ENCODE assay signal across 8 cellular contexts in the genomic region with DNA sequence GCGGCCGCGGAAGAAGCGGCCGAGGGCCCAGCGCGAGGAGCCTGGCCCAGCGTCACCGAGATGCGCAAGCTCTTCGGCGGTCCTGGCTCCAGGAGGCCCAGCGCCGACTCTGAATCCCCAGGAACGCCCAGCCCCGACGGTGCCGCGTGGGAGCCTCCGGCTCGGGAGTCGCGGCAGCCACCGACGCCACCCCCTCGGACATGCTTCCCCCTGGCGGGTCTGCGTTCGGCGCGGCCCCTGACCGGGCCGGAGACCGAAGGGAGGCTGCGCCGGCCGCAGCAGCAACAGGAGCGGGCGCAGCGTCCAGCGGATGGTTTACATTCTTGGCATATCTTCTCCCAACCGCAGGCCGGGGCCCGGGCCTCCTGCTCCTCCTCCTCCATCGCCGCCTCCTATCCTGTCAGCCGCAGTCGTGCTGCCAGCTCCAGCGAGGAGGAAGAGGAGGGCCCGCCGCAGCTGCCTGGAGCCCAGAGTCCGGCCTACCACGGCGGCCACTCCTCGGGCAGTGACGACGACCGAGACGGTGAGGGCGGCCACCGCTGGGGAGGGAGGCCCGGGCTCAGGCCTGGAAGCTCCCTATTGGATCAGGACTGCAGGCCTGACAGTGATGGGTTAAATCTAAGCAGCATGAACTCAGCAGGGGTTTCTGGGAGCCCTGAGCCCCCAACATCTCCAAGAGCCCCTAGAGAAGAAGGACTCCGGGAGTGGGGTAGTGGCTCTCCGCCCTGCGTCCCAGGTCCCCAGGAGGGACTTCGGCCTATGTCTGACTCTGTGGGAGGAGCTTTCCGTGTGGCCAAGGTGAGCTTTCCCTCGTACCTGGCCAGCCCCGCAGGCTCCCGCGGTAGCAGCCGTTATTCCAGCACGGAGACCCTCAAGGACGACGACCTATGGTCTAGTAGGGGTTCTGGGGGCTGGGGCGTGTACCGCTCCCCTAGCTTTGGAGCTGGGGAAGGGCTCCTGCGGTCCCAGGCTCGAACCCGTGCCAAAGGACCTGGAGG. TPM values are rescaled to one million over a fixed set of nuclear protein-coding genes. Genes with fewer than 3 reads are reported as not detected.
DNase-seq lines count a peak whose midpoint lies in the region; TF ChIP-seq lines count a peak whose summit lies in the region.

No MANE protein-coding gene starts in this region.

- H3K4me3 ChIP-seq in HFF-Myc (replicated peaks; ENCODE audit: low read depth, low read length) (peak overlapping the region; percentile 56), ovary (peak overlapping the region; percentile 86)

- no peaks in the 10 kb centered on the region for H3K27me3 ChIP-seq in ovary

- intact Hi-C loops in head of caudate nucleus (cut with DNase I) (no loop called here), ovary (cut with DNase I) (no loop called here)

- peaks cover 40% of the 10 kb centered on the region for H3K4me1 ChIP-seq in ovary (ENCODE audit: insufficient read depth)

- H3K9me3 ChIP-seq in ovary = no peaks in the 10 kb centered on the region

- H3K27ac ChIP-seq in VCaP (peak overlapping the region; percentile 92), ovary (peak overlapping the region; percentile 96)

- WGBS in ovary, 3 donors = 2 to 3% (median 2%) methylated on average over 59 to 80 of the region's 80 CpGs

- TF ChIP-seq EP300 in ovary (IDR thresholded peaks at IDR 0.05) = no peak

- TF ChIP-seq CTCF in HFF-Myc (IDR thresholded peaks at IDR 0.05; ENCODE audit: low read depth, low read length, missing control alignments) (no peak), VCaP (conservative IDR thresholded peaks at IDR 0.05) (no peak), ovary (IDR thresholded peaks at IDR 0.05) (peak in 2 of 3 donors; percentile 5 to 9)

- TF ChIP-seq POLR2A in ovary (IDR thresholded peaks at IDR 0.05) = peak; percentile 63
- no peak for TF ChIP-seq POLR2A in erythroblast (IDR thresholded peaks at IDR 0.05; ENCODE audit: low read length)

- DNase-seq in AG08396 (ENCODE audit: low spot score) (peak; percentile 95), HFF-Myc (ENCODE audit: extremely low read depth, low read depth) (peak; percentile 75), head of caudate nucleus (peak in 26 of 42 donors; percentile 17 to 63 (median 42)), ovary (peak; percentile 85 to 92 (median 86)), NCI-H1436 (lab: John Stamatoyannopoulos, UW) (no peak), erythroblast (lab: John Stamatoyannopoulos, UW) (no peak), NCI-H524 treated with DMSO at 0.1 percent for 48 hours (lab: John Stamatoyannopoulos, UW) (no peak)

- no peaks in the 10 kb centered on the region for H3K36me3 ChIP-seq in ovary

RNA-seq across cellular contexts. Expression of a gene that starts 1.2 kb away (rescaled TPM):
- 10 to 100 TPM; 29.8 to 83.8 (median 46.7) TPM for total RNA-seq in ovary
- 10 to 100 TPM; 21.0 to 38.0 TPM for polyA plus RNA-seq in ovary

RNA-seq across cellular contexts. Expression of a gene that starts 37.1 kb away (rescaled TPM):
- 1 to 10 TPM in 2 of 7 donors, under 1 TPM in 4, not detected in 1; 0.23 to 1.4 (median 0.62) TPM for total RNA-seq in ovary
- polyA plus RNA-seq in ovary = under 1 TPM; 0.57 to 0.79 TPM

Comparison
In these comparisons a context has a peak if more than half of its experiments do, and no peak if none do; other contexts are left out.
1. DNase-seq: peak in AG08396 (single experiment), HFF-Myc (single experiment), head of caudate nucleus (26 of 42) and ovary (5 of 5); none in NCI-H1436 (single experiment), erythroblast (0 of 2) and NCI-H524 treated with DMSO at 0.1 percent for 48 hours (single experiment).
2. CTCF ChIP-seq: peak in ovary (2 of 3); none in HFF-Myc (single experiment) and VCaP (single experiment).